Comparison of ENCODE assay signal across 12 cellular contexts in the genomic region with DNA sequence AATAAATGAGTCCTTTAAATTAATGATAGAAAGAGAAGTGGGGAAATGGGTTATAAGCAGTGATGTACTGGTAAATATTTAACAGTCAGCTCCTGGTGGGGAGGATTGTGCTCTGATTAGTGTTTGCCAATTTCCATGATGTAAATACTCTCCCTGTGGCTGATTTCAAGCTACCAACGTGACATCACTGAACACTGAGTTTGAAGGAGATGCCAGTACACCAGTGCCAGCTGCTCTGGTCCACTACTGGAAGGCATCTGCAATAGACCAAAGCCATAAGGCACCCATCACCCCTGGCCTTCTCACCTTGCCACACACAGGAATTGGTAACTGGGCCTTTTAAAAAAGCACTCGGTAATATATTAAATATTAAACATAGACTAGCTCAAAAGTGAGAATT.
DNase-seq lines count a peak whose midpoint lies in the region; ATAC-seq, FAIRE-seq and TF ChIP-seq lines count a peak whose summit lies in the region.
"Had no signal": no experiment of that assay in that cellular context is flagged by ENCODE, and none has a peak within 500 bp of the region (broad histone marks: within the 10 kb centered on the region; RNA-seq: fewer than 3 reads in every experiment).

No MANE protein-coding gene starts in this region.

- TF ChIP-seq CTCF in heart left ventricle (IDR thresholded peaks at IDR 0.05) (no peak), coronary artery (IDR thresholded peaks at IDR 0.05) (no peak), mesothelial cell of epicardium (IDR thresholded peaks at IDR 0.05; ENCODE audit: unreplicated experiment) (no peak), vagina (IDR thresholded peaks at IDR 0.05) (no peak), glutamatergic neuron (IDR thresholded peaks at IDR 0.05; ENCODE audit: partially characterized antibody, unreplicated experiment) (no peak)

- no peak for FAIRE-seq in GM19239 (lab: Jason Lieb, UNC)

- H3K4me1 ChIP-seq in heart left ventricle = peaks cover 14 to 79% (median 56%) of the 10 kb centered on the region in 12 donors
- H3K4me1 ChIP-seq in vagina = peaks cover 80% of the 10 kb centered on the region

- H3K4me3 ChIP-seq in heart left ventricle (no peak overlapping the region), coronary artery (no peak overlapping the region), vagina (no peak overlapping the region)
- H3K4me3 ChIP-seq: cardiac muscle cell had no signal

- H3K27me3 Mint-ChIP-seq in mesothelial cell of epicardium (ENCODE audit: low read depth) (no peaks in the 10 kb centered on the region), glutamatergic neuron (ENCODE audit: unreplicated experiment) (peaks cover 1% of the 10 kb centered on the region)
- H3K27me3 Mint-ChIP-seq: activated naive CD8-positive, alpha-beta T cell had no signal

- H3K4me3 Mint-ChIP-seq in mesothelial cell of epicardium (no peak overlapping the region), glutamatergic neuron (ENCODE audit: unreplicated experiment) (no peak overlapping the region)
- H3K4me3 Mint-ChIP-seq: activated naive CD8-positive, alpha-beta T cell had no signal

- peak overlapping the region; percentile 86 for H3K27ac Mint-ChIP-seq in mesothelial cell of epicardium
- H3K27ac Mint-ChIP-seq in glutamatergic neuron (ENCODE audit: unreplicated experiment) = no peak overlapping the region
- H3K27ac Mint-ChIP-seq: activated naive CD8-positive, alpha-beta T cell had no signal

- ATAC-seq in heart left ventricle = peak in 3 of 4 donors; percentile 31 to 50 (median 39)

- peak overlapping the region in 6 of 12 donors; percentile 43 to 80 (median 62) for H3K27ac ChIP-seq in heart left ventricle
- H3K27ac ChIP-seq in coronary artery = peak overlapping the region; percentile 66 to 89
- peak overlapping the region; percentile 87 for H3K27ac ChIP-seq in vagina
- H3K27ac ChIP-seq: parathyroid adenoma had no signal

- 55 to 71% (median 69%) methylated on average over 2 of the region's 2 CpGs for WGBS in heart left ventricle, 4 donors

- H3K9me3 Mint-ChIP-seq in mesothelial cell of epicardium (no peaks in the 10 kb centered on the region), glutamatergic neuron (ENCODE audit: unreplicated experiment) (peaks cover 3% of the 10 kb centered on the region)

- intact Hi-C loops in heart left ventricle (cut with DNase I) = no loop called here
- intact Hi-C loops in cardiac septum (cut with DNase I) = no loop called here
- intact Hi-C loops in vagina (cut with DNase I) = no loop called here

- DNase-seq in heart left ventricle (no peak), cardiac septum (ENCODE audit: low spot score) (no peak), coronary artery (ENCODE audit: low spot score) (no peak), mesothelial cell of epicardium (ENCODE audit: low spot score in 2 of 2, unreplicated experiment in 2 of 2) (no peak), vagina (ENCODE audit: extremely low spot score in 2 of 2) (no peak), GM19239 (ENCODE audit: insufficient read length, low spot score) (no peak), glutamatergic neuron (no peak)
- no peak for DNase-seq in stimulated activated CD4-positive, alpha-beta T cell treated with anti-CD3 and anti-CD28 coated beads, Interleukin-1b, Interleukin-23, amount 100 ng/mL, for 48 hours
- DNase-seq: activated CD4-positive, alpha-beta T cell treated with anti-CD3 and anti-CD28 coated beads, Interleukin-2, amount 50 U/mL, for 1 hour had no signal

- H3K4me1 Mint-ChIP-seq in mesothelial cell of epicardium = peaks cover 69% of the 10 kb centered on the region
- H3K4me1 Mint-ChIP-seq in glutamatergic neuron (ENCODE audit: low read depth, unreplicated experiment) = peaks cover 52% of the 10 kb centered on the region

- TF ChIP-seq POLR2A in heart left ventricle (IDR thresholded peaks at IDR 0.05) = no peak
- TF ChIP-seq POLR2A in vagina (IDR thresholded peaks at IDR 0.05) = no peak

- H3K36me3 ChIP-seq in heart left ventricle (no peaks in the 10 kb centered on the region), vagina (no peaks in the 10 kb centered on the region)
- H3K36me3 ChIP-seq: cardiac muscle cell had no signal

- H3K9me3 ChIP-seq in heart left ventricle = no peaks in the 10 kb centered on the region
- no peaks in the 10 kb centered on the region for H3K9me3 ChIP-seq in vagina

- H3K27me3 ChIP-seq in heart left ventricle = no peaks in the 10 kb centered on the region
- no peaks in the 10 kb centered on the region for H3K27me3 ChIP-seq in vagina
- H3K27me3 ChIP-seq: cardiac muscle cell had no signal

- H3K36me3 Mint-ChIP-seq in mesothelial cell of epicardium (no peaks in the 10 kb centered on the region), glutamatergic neuron (ENCODE audit: unreplicated experiment) (no peaks in the 10 kb centered on the region)
- H3K36me3 Mint-ChIP-seq: activated naive CD8-positive, alpha-beta T cell had no signal
